ENCODE assay signal across 15 cellular contexts in the genomic region with DNA sequence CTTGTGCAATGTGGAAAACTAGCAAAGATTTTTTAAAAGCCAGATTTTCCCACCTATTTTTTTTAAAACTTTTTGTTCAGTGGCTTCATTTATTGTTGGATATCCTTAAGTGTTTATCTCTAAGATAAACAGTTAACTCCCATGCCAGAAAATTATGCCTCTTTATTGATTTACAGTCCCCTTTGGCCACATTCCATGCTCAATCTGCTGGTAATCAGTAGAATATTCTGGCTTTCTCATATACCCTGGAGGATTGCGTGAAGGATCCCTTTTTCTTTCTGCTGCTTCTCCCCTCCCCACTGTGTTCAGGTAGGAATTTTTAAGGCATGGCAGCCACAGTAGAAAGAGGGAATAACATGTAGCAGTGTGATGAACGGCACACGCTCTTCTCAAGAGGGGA. TPM values are rescaled to one million over a fixed set of nuclear protein-coding genes. Genes with fewer than 3 reads are reported as not detected.
DNase-seq lines count a peak whose midpoint lies in the region; ATAC-seq, FAIRE-seq and TF ChIP-seq lines count a peak whose summit lies in the region.
"Had no signal": no experiment of that assay in that cellular context is flagged by ENCODE, and none has a peak within 500 bp of the region (broad histone marks: within the 10 kb centered on the region; RNA-seq: fewer than 3 reads in every experiment).

No MANE protein-coding gene starts in this region.

- no peak overlapping the region for H2AK5ac ChIP-seq in trophoblast cell (ENCODE audit: low read length)

- H3K9me2 ChIP-seq in PC-3 (replicated peaks; ENCODE audit: low read length): no peaks in the 10 kb centered on the region

- H3K79me2 ChIP-seq in PC-3 (ENCODE audit: low read length): peaks cover 37% of the 10 kb centered on the region
- H3K79me2 ChIP-seq in trophoblast cell (ENCODE audit: control insufficient read depth, insufficient read depth, low read length, poor library complexity): peaks cover 17% of the 10 kb centered on the region

- intact Hi-C loops in PC-3 (cut with micrococcal nuclease): loop anchor here (2.0 to 10.0 kb wide), 4 partner anchors 21 to 152 kb away; a partner anchor contains a TSS
- intact Hi-C loops in uterus (cut with DNase I; ENCODE audit: low total_unique reads): no loop called here

- no peak overlapping the region for H4K91ac ChIP-seq in trophoblast cell (ENCODE audit: low read depth, low read length)

- H3K4me2 ChIP-seq in PC-3 (ENCODE audit: low read length) (peak overlapping the region; percentile 85), trophoblast cell (ENCODE audit: low read length) (peak overlapping the region; percentile 0)
- H3K4me2 ChIP-seq: A549 had no signal

- DNase-seq in PC-3: peak; percentile 41
- DNase-seq in fibroblast of the aortic adventitia (ENCODE audit: low read depth): peak; percentile 25
- peak; percentile 44 to 54 for DNase-seq in trophoblast cell
- no peak for DNase-seq in uterus
- no peak for DNase-seq in H54 (ENCODE audit: insufficient read length, low spot score)
- DNase-seq in activated effector memory CD4-positive, alpha-beta T cell treated with anti-CD3 and anti-CD28 coated beads, Interleukin-2, amount 50 U/mL, for 16 hours: no peak
- no peak for DNase-seq in NOMO-1 (lab: John Stamatoyannopoulos, UW; ENCODE audit: unreplicated experiment in 2 of 2)
- DNase-seq: DMS53, NCI-H1048, NCI-H187, NCI-H2171 treated with DMSO at 0.1 percent for 48 hours, NCI-H774 had no signal

- no peak overlapping the region for H2BK5ac ChIP-seq in trophoblast cell (ENCODE audit: low read depth, low read length, poor library complexity)

- peak overlapping the region; percentile 73 for H3K4me3 ChIP-seq in PC-3 (ENCODE audit: low read length)
- no peak overlapping the region for H3K4me3 ChIP-seq in fibroblast of the aortic adventitia (ENCODE audit: low read depth, low read length)
- no peak overlapping the region for H3K4me3 ChIP-seq in trophoblast cell (ENCODE audit: low read depth, low read length)
- H3K4me3 ChIP-seq in uterus: no peak overlapping the region
- H3K4me3 ChIP-seq: A549 had no signal

- no peak overlapping the region for H2BK12ac ChIP-seq in trophoblast cell (ENCODE audit: low read length)

- H3K4me1 ChIP-seq in PC-3 (ENCODE audit: insufficient read depth, low read length): peaks cover 29% of the 10 kb centered on the region
- H3K4me1 ChIP-seq in trophoblast cell (ENCODE audit: control insufficient read depth in 1 of 2, insufficient read depth in 2 of 2, low read length in 2 of 2): peaks cover 3 to 4% of the 10 kb centered on the region in 2 experiments
- peaks cover 0 to 6% of the 10 kb centered on the region in 2 donors for H3K4me1 ChIP-seq in uterus
- H3K4me1 ChIP-seq: A549 had no signal

- no peak overlapping the region for H3K4ac ChIP-seq in trophoblast cell (ENCODE audit: low read depth, low read length)

- H3K79me1 ChIP-seq in trophoblast cell (ENCODE audit: low read length): peaks cover 21% of the 10 kb centered on the region

- CTCF ChIA-PET in PC-3 (lab: Charles Lee): no interaction called here

- no peak overlapping the region for H2BK120ac ChIP-seq in trophoblast cell (ENCODE audit: insufficient read depth, low read length, poor library complexity)

- H3F3A ChIP-seq in PC-3 (ENCODE audit: low read length, unreplicated experiment): no peaks in the 10 kb centered on the region

- TF ChIP-seq POLR2A in uterus (IDR thresholded peaks at IDR 0.05) (no peak), H54 (IDR thresholded peaks at IDR 0.05; ENCODE audit: low read depth, low read length) (no peak)

- H3K9ac ChIP-seq in PC-3 (ENCODE audit: low read length) (peak overlapping the region; percentile 46; the same call in 1 of the 2 replicates), trophoblast cell (ENCODE audit: low read length) (no peak overlapping the region)

- H2AFZ ChIP-seq in PC-3 (ENCODE audit: low read length): peak overlapping the region; percentile 15
- H2AFZ ChIP-seq in trophoblast cell (ENCODE audit: insufficient read depth, low read length, poor library complexity): no peak overlapping the region

- no peak overlapping the region for H4K8ac ChIP-seq in trophoblast cell (ENCODE audit: low read depth, low read length)

- no CpG with 5 or more reads among the region's 3 CpGs for WGBS in trophoblast cell (ENCODE audit: extremely low coverage, insufficient coverage, insufficient read length)

- no peak overlapping the region for H3K23ac ChIP-seq in trophoblast cell (ENCODE audit: low read length)

- H3K36me3 ChIP-seq in PC-3 (ENCODE audit: low read depth, low read length): 0 out of 2 replicates have a peak, but pooled peaks cover 2% of the 10 kb centered on the region
- peaks cover 4 to 7% of the 10 kb centered on the region in 2 experiments for H3K36me3 ChIP-seq in trophoblast cell (ENCODE audit: control insufficient read depth in 1 of 2, insufficient read depth in 2 of 2, low read length in 2 of 2)
- no peaks in the 10 kb centered on the region for H3K36me3 ChIP-seq in uterus

- no peak for ATAC-seq in PC-3
- ATAC-seq: A549 had no signal

- H3K18ac ChIP-seq in trophoblast cell (ENCODE audit: low read length): no peak overlapping the region

- TF ChIP-seq CTCF in C4-2B (conservative IDR thresholded peaks at IDR 0.05) (no peak), PC-3 (conservative IDR thresholded peaks at IDR 0.05; ENCODE audit: low read depth, low read length) (no peak), fibroblast of the aortic adventitia (IDR thresholded peaks at IDR 0.05; ENCODE audit: insufficient read depth, low read length) (no peak), uterus (IDR thresholded peaks at IDR 0.05) (no peak)

- POLR2A ChIA-PET in PC-3 (lab: Charles Lee; ENCODE audit: unreplicated experiment): no interaction called here

- no peaks in the 10 kb centered on the region for H4K20me1 ChIP-seq in PC-3 (ENCODE audit: low read length)

- H3K27me3 ChIP-seq in PC-3 (ENCODE audit: low read length) (no peaks in the 10 kb centered on the region), trophoblast cell (ENCODE audit: insufficient read depth, low read length) (no peaks in the 10 kb centered on the region), uterus (no peaks in the 10 kb centered on the region)

- no TSS peak for BruUV-seq in PC-3 (replicated peaks; lab: Mats Ljungman, UMichigan)

- H3K9me3 ChIP-seq in PC-3 (ENCODE audit: low read length): no peaks in the 10 kb centered on the region
- no peaks in the 10 kb centered on the region for H3K9me3 ChIP-seq in trophoblast cell (ENCODE audit: insufficient read depth, low read depth, low read length)
- H3K9me3 ChIP-seq in uterus: no peaks in the 10 kb centered on the region
- H3K9me3 ChIP-seq: A549 had no signal

- no peak for FAIRE-seq in H54 (lab: Jason Lieb, UNC)
- FAIRE-seq: A549 had no signal

- H3K27ac ChIP-seq in C4-2B: peak overlapping the region; percentile 46; the same call in 1 of the 2 replicates
- H3K27ac ChIP-seq in PC-3 (ENCODE audit: low read length): peak overlapping the region; percentile 4
- no peak overlapping the region for H3K27ac ChIP-seq in trophoblast cell (ENCODE audit: low read depth, low read length)
- H3K27ac ChIP-seq in uterus: no peak overlapping the region
- H3K27ac ChIP-seq: A549 had no signal

- no peak overlapping the region for H4K12ac ChIP-seq in trophoblast cell (ENCODE audit: low read depth, low read length)

- H3K14ac ChIP-seq in trophoblast cell (ENCODE audit: low read length): no peak overlapping the region

RNA-seq across cellular contexts. Expression of a gene that starts 2.6 kb away (rescaled TPM):
- total RNA-seq in PC-3 (2014; rRNA removed) (9.3 and 10.3 TPM in 2 replicates), fibroblast of the aortic adventitia (ENCODE audit: low replicate concordance) (1.3 TPM in 1 of 2 replicates, not detected in the other), uterus (1 to 10 TPM in 2 of 4 donors, under 1 TPM in 2; 0.24 to 2.8 (median 1.4) TPM)
- 83.2 and 86.1 TPM in 2 replicates for polyA plus RNA-seq in trophoblast cell (2013)
- polyA plus RNA-seq: CD14-positive monocyte had no signal

Comparison
In these comparisons a context has a peak if more than half of its experiments do, and no peak if none do; other contexts are left out.
1. H3K27ac ChIP-seq: peak in C4-2B (single experiment) and PC-3 (single experiment); none in trophoblast cell (single experiment) and uterus (0 of 2).
2. DNase-seq: peak in PC-3 (single experiment), fibroblast of the aortic adventitia (single experiment) and trophoblast cell (2 of 2); none in uterus (0 of 2), H54 (single experiment), activated effector memory CD4-positive, alpha-beta T cell treated with anti-CD3 and anti-CD28 coated beads, Interleukin-2, amount 50 U/mL, for 16 hours (single experiment) and NOMO-1 (0 of 2).